ENCODE assay signal across 8 cellular contexts in the genomic region with DNA sequence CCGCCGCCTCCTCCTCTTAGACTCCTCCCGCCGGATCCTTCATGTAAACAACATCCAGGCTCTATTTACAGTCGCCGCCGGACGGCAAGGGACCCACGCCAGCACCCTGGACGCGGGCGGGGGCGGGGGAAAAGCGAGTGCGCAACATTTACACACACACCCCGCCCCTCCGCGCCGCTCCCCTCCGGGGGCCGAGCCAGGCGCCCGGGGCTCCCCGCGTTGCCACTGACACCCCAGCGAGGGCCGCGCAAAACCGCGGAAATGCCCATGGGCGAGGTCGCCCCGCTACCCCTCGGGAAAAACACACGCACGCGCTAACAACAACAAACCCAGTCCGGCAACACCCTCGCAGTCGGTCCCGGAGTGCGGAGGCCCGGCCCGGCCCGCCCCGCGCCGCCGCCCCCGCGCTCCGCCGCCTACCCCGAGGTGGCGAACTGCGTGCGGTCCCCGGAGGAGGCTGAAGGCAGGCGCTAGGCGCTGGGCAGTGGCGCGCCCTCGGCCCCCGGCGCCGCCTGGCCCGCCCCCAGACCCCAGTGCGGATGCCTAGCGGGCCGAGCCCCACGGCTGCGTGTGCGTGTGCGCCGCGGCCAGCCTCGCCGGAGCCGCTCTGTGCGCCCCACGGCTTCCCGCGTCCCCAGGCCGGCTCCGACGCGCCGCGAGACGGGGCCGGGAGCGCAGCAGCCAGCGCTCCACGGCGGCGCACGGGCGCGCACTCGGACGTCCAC.
DNase-seq lines count a peak whose midpoint lies in the region; ATAC-seq, FAIRE-seq and TF ChIP-seq lines count a peak whose summit lies in the region.

No MANE protein-coding gene starts in this region.

- peaks cover 11% of the 10 kb centered on the region for H3K4me1 Mint-ChIP-seq in glutamatergic neuron (ENCODE audit: low read depth, unreplicated experiment)

- no peaks in the 10 kb centered on the region for H3K9me3 Mint-ChIP-seq in activated naive CD4-positive, alpha-beta T cell treated with anti-CD3 and anti-CD28 coated beads, Interleukin-2, amount 50 U/mL, for 72 hours
- peaks cover 5% of the 10 kb centered on the region for H3K9me3 Mint-ChIP-seq in glutamatergic neuron (ENCODE audit: unreplicated experiment)

- TF ChIP-seq CTCF in glutamatergic neuron (IDR thresholded peaks at IDR 0.05; ENCODE audit: partially characterized antibody, unreplicated experiment) (no peak), omental fat pad (IDR thresholded peaks at IDR 0.05) (no peak)

- H3K36me3 Mint-ChIP-seq in activated naive CD4-positive, alpha-beta T cell treated with anti-CD3 and anti-CD28 coated beads, Interleukin-2, amount 50 U/mL, for 72 hours: peaks cover 6 to 17% of the 10 kb centered on the region in 2 donors
- peaks cover 5% of the 10 kb centered on the region for H3K36me3 Mint-ChIP-seq in glutamatergic neuron (ENCODE audit: unreplicated experiment)

- ATAC-seq in GM19035 (IDR thresholded peaks at IDR 0.05; ENCODE audit: unreplicated experiment) (peak; percentile 54), omental fat pad (ENCODE audit: low FRiP score) (peak; percentile 82)
- ATAC-seq in activated naive CD4-positive, alpha-beta T cell treated with anti-CD3 and anti-CD28 coated beads, Interleukin-2, amount 50 U/mL, for 72 hours: peak; percentile 66 to 71

- peaks cover 5% of the 10 kb centered on the region for H3K27me3 Mint-ChIP-seq in glutamatergic neuron (ENCODE audit: unreplicated experiment)

- peak overlapping the region; percentile 83 to 99 for H3K27ac Mint-ChIP-seq in activated naive CD4-positive, alpha-beta T cell treated with anti-CD3 and anti-CD28 coated beads, Interleukin-2, amount 50 U/mL, for 72 hours
- H3K27ac Mint-ChIP-seq in glutamatergic neuron (ENCODE audit: unreplicated experiment): peak overlapping the region; percentile 38

- FAIRE-seq in HTR-8/SVneo (lab: Jason Lieb, UNC): no peak

- peak overlapping the region; percentile 89 for H3K27ac ChIP-seq in temporal lobe (ENCODE audit: low read depth, low read length)

- DNase-seq in AG20443 (ENCODE audit: low spot score) (peak; percentile 92), HTR-8/SVneo (ENCODE audit: insufficient read length, low spot score) (peak; percentile 31), SKM-1 (lab: John Stamatoyannopoulos, UW; ENCODE audit: unreplicated experiment) (peak; percentile 56), glutamatergic neuron (peak; percentile 70), omental fat pad (ENCODE audit: low spot score) (peak; percentile 81)
- DNase-seq in activated naive CD4-positive, alpha-beta T cell treated with anti-CD3 and anti-CD28 coated beads, Interleukin-2, amount 50 U/mL, for 72 hours (ENCODE audit: low spot score in 2 of 2): peak; percentile 67 to 81

- peak overlapping the region; percentile 94 for H3K4me3 Mint-ChIP-seq in glutamatergic neuron (ENCODE audit: unreplicated experiment)

Comparison
In these comparisons a context has a peak if more than half of its experiments do, and no peak if none do; other contexts are left out.
1. Peak in every context shown above with its lines: DNase-seq, ATAC-seq and H3K27ac ChIP-seq.
2. DNase-seq: peak in every context shown above with its lines; median percentile 92 in AG20443; 81 in omental fat pad; 74 in activated naive CD4-positive, alpha-beta T cell treated with anti-CD3 and anti-CD28 coated beads, Interleukin-2, amount 50 U/mL, for 72 hours; 70 in glutamatergic neuron; 56 in SKM-1; 31 in HTR-8/SVneo.